Comparison of ENCODE assay signal across 17 cellular contexts in the genomic region with DNA sequence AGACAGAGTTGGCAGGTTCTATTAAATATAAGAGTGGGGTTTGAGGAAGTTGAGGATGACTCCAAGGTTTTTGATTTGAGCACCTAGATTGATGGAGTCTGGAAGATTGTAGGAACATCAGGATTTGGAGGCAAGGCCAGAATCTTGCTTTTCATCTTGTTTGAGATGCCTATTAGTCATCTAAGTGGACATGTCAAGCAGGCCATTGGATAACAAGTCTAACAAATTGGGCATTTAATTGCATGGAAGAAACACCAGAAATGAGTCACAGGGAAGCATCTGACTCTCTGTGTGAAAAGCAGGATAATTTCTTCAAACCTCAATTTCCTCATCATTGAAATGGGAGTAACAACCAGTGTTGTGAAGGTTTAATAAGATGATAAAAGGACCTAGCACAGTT.
"Had no signal": no experiment of that assay in that cellular context is flagged by ENCODE, and none has a peak within 500 bp of the region (broad histone marks: within the 10 kb centered on the region; RNA-seq: fewer than 3 reads in every experiment).

No MANE protein-coding gene starts in this region.

- H3K27ac Mint-ChIP-seq: activated T-helper 2 cell treated with anti-CD3 and anti-CD28 coated beads, Interferon-gamma antibody, Interleukin-2, Interleukin-4, amounts not matched to agents 10 μg/mL and 5 μg/mL and 100 μg/mL, durations not matched to agents 14 hours and 24 hours and 36 hours; brain; endodermal cell; natural killer cell treated with Interleukin-12 subunit alpha and Interleukin-12 subunit beta and Interleukin-15 and Interleukin-18, amount 100 ng/mL, for 72 hours; stimulated activated effector memory CD8-positive, alpha-beta T cell treated with anti-CD3 and anti-CD28 coated beads, Interleukin-12 subunit alpha, Interleukin-12 subunit beta, amount 100 ng/mL, for 72 hours had no signal

- H3K9me3 ChIP-seq: left lung, prostate gland, right lobe of liver, thyroid gland, uterus had no signal

- H3K27me3 Mint-ChIP-seq: brain had no signal

- H3K27ac ChIP-seq: left lung, prostate gland, right lobe of liver, thyroid gland, uterus had no signal

- H3K36me3 Mint-ChIP-seq: brain; natural killer cell treated with Interleukin-12 subunit alpha and Interleukin-12 subunit beta and Interleukin-15 and Interleukin-18, amount 100 ng/mL, for 72 hours; stimulated activated effector memory CD8-positive, alpha-beta T cell treated with anti-CD3 and anti-CD28 coated beads, Interleukin-12 subunit alpha, Interleukin-12 subunit beta, amount 100 ng/mL, for 72 hours had no signal

- DNase-seq: activated naive CD4-positive, alpha-beta T cell treated with anti-CD3 and anti-CD28 coated beads, Interleukin-2, amount 50 U/mL, for 16 hours; cerebellar nuclear complex; dermis blood vessel endothelial cell; endodermal cell; foreskin melanocyte; head of caudate nucleus; left lung; mesenchymal stem cell; nucleus accumbens; right lobe of liver; thyroid gland; uterus had no signal

- H3K36me3 ChIP-seq: left lung, prostate gland, right lobe of liver, thyroid gland, uterus had no signal

- H3K4me3 Mint-ChIP-seq: brain; endodermal cell; natural killer cell treated with Interleukin-12 subunit alpha and Interleukin-12 subunit beta and Interleukin-15 and Interleukin-18, amount 100 ng/mL, for 72 hours; stimulated activated effector memory CD8-positive, alpha-beta T cell treated with anti-CD3 and anti-CD28 coated beads, Interleukin-12 subunit alpha, Interleukin-12 subunit beta, amount 100 ng/mL, for 72 hours had no signal

- H3K9me3 Mint-ChIP-seq: activated T-helper 2 cell treated with anti-CD3 and anti-CD28 coated beads, Interferon-gamma antibody, Interleukin-2, Interleukin-4, amounts not matched to agents 10 μg/mL and 5 μg/mL and 100 μg/mL, durations not matched to agents 14 hours and 24 hours and 36 hours; brain; endodermal cell; natural killer cell treated with Interleukin-12 subunit alpha and Interleukin-12 subunit beta and Interleukin-15 and Interleukin-18, amount 100 ng/mL, for 72 hours; stimulated activated effector memory CD8-positive, alpha-beta T cell treated with anti-CD3 and anti-CD28 coated beads, Interleukin-12 subunit alpha, Interleukin-12 subunit beta, amount 100 ng/mL, for 72 hours had no signal

- H3K27me3 ChIP-seq: left lung, right lobe of liver, thyroid gland, uterus had no signal

- H3K4me1 ChIP-seq: prostate gland, thyroid gland, uterus had no signal

- H3K4me3 ChIP-seq: left lung, prostate gland, right lobe of liver, thyroid gland, uterus had no signal

- H3K4me1 Mint-ChIP-seq: stimulated activated effector memory CD8-positive, alpha-beta T cell treated with anti-CD3 and anti-CD28 coated beads, Interleukin-12 subunit alpha, Interleukin-12 subunit beta, amount 100 ng/mL, for 72 hours had no signal
